16 cellular contexts compared by ENCODE assay signal in the genomic region with DNA sequence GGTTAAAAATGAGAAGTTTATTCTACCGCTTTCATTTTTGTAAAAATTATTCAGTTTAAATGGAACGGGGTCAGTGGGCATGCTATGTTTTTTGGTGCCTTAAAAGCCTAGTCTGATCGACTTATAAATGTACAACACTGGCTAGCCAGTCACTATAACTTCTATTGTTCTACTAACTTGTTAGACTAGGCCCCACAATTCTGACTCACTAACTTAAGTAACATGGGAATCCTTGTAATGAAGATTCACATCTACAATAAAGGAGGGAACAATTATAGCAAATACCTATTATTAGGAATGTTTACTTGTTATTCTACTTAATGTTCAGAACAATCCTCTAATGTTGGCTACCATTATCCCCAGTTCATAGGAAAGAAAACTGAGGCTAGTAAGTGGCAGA. TPM values are rescaled to one million over a fixed set of nuclear protein-coding genes. Genes with fewer than 3 reads are reported as not detected.
DNase-seq lines count a peak whose midpoint lies in the region; ATAC-seq, FAIRE-seq and TF ChIP-seq lines count a peak whose summit lies in the region.
"Had no signal": no experiment of that assay in that cellular context is flagged by ENCODE, and none has a peak within 500 bp of the region (broad histone marks: within the 10 kb centered on the region; RNA-seq: fewer than 3 reads in every experiment).

No MANE protein-coding gene starts in this region.

- ATAC-seq in foreskin keratinocyte (peak; percentile 74), GM19467 (IDR thresholded peaks at IDR 0.05; ENCODE audit: unreplicated experiment) (no peak), GM18909 (IDR thresholded peaks at IDR 0.05; ENCODE audit: poor library complexity, unreplicated experiment) (no peak), HG03175 (IDR thresholded peaks at IDR 0.05; ENCODE audit: unreplicated experiment) (no peak)

- TF ChIP-seq CTCF in bronchial epithelial cell (IDR thresholded peaks at IDR 0.05; ENCODE audit: insufficient read depth, low read length, severe bottlenecking): no peak
- no peak for TF ChIP-seq CTCF in foreskin keratinocyte (conservative IDR thresholded peaks at IDR 0.05)

- peaks cover 48% of the 10 kb centered on the region for H3K4me1 ChIP-seq in BLaER1
- peaks cover 32% of the 10 kb centered on the region for H3K4me1 ChIP-seq in foreskin keratinocyte

- peak overlapping the region; percentile 78; the same call in 1 of the 2 replicates for H3K4me2 ChIP-seq in BLaER1

- no peak for FAIRE-seq in bronchial epithelial cell (lab: Jason Lieb, UNC)
- FAIRE-seq: GM12891 had no signal

- H3K9ac ChIP-seq in BLaER1: no peak overlapping the region

- DNase-seq in HPDE6-E6E7 (ENCODE audit: extremely low spot score) (peak; percentile 15), bronchial epithelial cell (ENCODE audit: low read depth) (peak; percentile 65), foreskin keratinocyte (peak in 1 of 2 donors; percentile 48), NCI-H446 treated with DMSO at 0.1 percent for 48 hours (lab: John Stamatoyannopoulos, UW) (no peak)
- DNase-seq: ACHN; CD4-positive, alpha-beta memory T cell; DMS79 treated with DMSO at 0.1 percent for 48 hours; EL; HCEC 1CT; HFFc6 had no signal

- H3K9me3 ChIP-seq in BLaER1: peaks cover 17% of the 10 kb centered on the region

- no peak overlapping the region for H3K27ac ChIP-seq in BLaER1
- H3K27ac ChIP-seq in foreskin keratinocyte: peak overlapping the region; percentile 54
- H3K27ac ChIP-seq: C4-2B had no signal

- peaks cover 14% of the 10 kb centered on the region for H3K36me3 ChIP-seq in BLaER1
- no peaks in the 10 kb centered on the region for H3K36me3 ChIP-seq in bronchial epithelial cell (ENCODE audit: control insufficient read depth, insufficient read depth, low read length)

- no peaks in the 10 kb centered on the region for H3K27me3 ChIP-seq in BLaER1
- no peaks in the 10 kb centered on the region for H3K27me3 ChIP-seq in bronchial epithelial cell (ENCODE audit: control insufficient read depth, insufficient read depth, low read length)
- H3K27me3 ChIP-seq in foreskin keratinocyte: no peaks in the 10 kb centered on the region

- H4K20me1 ChIP-seq in BLaER1: peaks cover 29% of the 10 kb centered on the region; the same call in 1 of the 2 replicates

- H3K4me3 ChIP-seq in BLaER1: no peak overlapping the region
- no peak overlapping the region for H3K4me3 ChIP-seq in bronchial epithelial cell (ENCODE audit: low read depth, low read length)

RNA-seq across cellular contexts. Expression of a gene that starts 28.5 kb away (rescaled TPM):
- 31.1 and 38.3 TPM in 2 replicates for total RNA-seq in bronchial epithelial cell
- total RNA-seq in foreskin keratinocyte: 60.1 and 60.4 TPM in 2 replicates
- 40.3 and 42.6 TPM in 2 replicates for polyA plus RNA-seq in foreskin keratinocyte
